In the genomic region with DNA sequence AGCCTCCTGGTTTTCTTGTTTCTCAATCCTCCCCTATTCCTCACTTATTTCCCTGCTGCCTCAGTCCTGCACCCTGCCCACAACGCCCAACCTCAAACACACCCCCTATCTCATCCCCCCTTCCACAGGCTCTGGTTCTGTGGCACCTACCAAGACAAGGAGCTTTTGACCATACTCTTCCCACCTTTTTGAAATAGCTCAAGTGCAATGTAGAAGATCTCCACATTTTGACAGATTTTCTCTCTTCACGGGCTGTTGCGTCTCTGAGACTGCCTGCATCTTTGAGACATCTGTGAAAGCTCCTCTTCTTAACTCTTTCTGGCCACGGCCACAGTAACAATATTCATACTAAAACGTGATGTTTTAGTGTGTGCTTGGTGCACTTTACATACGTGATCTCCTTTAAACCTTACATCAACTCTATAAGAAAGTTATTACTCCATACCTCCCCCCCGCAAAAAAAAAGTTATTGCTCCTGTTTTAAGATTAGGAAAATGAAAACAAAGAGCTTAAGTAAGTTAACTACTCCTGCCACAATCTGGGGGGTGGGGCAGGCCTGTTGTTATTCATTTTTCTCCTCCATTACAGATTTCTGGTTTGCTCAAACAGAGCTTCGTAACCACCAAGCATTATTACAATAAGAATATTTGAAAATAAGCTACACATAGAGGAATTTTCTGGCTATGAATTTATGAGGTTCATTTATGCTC, we compare ENCODE assay signal across 1 cellular context.
TF ChIP-seq lines count a peak whose summit lies in the region.

No MANE protein-coding gene starts in this region.

TF ChIP-seq in K562, 482 proteins besides CTCF, POLR2A, EP300 and RAD21 (continued from another document and continues in another):
- TF ChIP-seq, protein P1, sequence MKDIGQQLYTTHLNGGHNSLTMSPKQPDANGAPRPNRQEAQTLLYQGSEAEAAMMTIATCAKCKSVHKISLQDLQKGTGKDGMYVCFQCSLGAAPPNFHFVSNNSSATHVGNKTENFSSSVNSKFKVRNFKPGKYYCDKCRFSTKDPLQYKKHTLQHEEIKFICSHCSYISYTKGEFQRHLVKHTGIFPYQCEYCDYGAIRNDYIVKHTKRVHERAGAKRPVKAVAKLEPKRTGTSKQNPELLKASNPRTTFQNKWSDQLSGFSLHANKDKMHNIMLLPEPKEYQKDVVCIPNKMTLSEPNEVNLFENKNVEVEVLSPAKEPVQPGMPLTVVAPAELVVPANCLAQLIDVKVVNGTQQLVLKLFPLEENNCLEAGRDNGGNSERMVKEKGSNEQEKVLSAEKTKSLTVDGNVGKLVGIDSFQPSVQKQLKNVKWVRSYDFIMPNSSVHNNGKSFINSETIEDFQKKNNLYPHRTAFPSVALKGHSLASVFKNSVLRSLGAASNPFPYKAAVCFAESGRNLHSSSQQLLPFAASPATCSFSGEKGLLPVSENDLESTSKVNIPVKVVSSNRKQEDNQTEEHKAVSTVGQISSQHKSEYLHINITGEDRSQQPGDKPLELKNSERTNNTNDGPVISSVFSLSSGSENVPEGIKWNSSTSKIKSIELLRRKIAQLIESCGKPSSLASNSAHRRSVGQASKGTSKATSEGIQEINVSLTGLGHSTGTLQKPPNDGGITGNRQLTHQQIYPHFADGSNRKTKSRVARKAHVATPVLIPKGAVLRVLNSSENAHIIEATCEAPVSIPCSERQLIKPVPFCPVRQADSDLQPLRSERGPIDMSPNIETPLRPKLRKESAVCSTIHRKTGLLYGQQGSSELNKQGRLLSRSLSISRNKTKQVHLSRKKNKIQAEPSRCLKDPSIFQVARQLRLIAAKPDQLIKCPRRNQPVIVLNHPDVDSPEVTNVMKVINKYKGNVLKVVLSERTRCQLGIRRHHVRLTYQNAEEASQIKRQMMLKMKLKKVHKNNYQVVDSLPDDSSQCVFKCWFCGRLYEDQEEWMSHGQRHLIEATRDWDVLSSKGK (CRISPR knock-in tag; IDR thresholded peaks at IDR 0.05): no peak
- TF ChIP-seq SREBF1 (IDR thresholded peaks at IDR 0.05; ENCODE audit: borderline replicate concordance, low read depth, low read length) (no peak), BRCA1 (IDR thresholded peaks at IDR 0.05) (no peak), BRCA1 (CRISPR knock-in tag; IDR thresholded peaks at IDR 0.05) (no peak), ZNF766 (CRISPR knock-in tag; conservative IDR thresholded peaks at IDR 0.05) (no peak), MTA1 (IDR thresholded peaks at IDR 0.05; ENCODE audit: borderline replicate concordance) (peak; percentile 38; the same call in 1 of the 2 replicates), OTX1 (CRISPR knock-in tag; IDR thresholded peaks at IDR 0.05) (no peak), ZNF253 (CRISPR knock-in tag; conservative IDR thresholded peaks at IDR 0.05) (no peak), SAP30 (IDR thresholded peaks at IDR 0.05; ENCODE audit: borderline replicate concordance, insufficient read depth, low read depth, low read length, poor library complexity, severe bottlenecking) (no peak), CHD1 (IDR thresholded peaks at IDR 0.05; ENCODE audit: low read length) (no peak), ATF7 (IDR thresholded peaks at IDR 0.05) (no peak; the same call in 1 of the 2 replicates), RFX5 (IDR thresholded peaks at IDR 0.05; ENCODE audit: low read depth, low read length) (no peak), NBN (IDR thresholded peaks at IDR 0.05; ENCODE audit: low read depth) (peak; percentile 70; the same call in 1 of the 2 replicates), TCF7L2 (IDR thresholded peaks at IDR 0.05; ENCODE audit: low read depth, low read length) (no peak), ZNF76 (CRISPR knock-in tag; IDR thresholded peaks at IDR 0.05; ENCODE audit: borderline replicate concordance) (no peak), POLR3G (IDR thresholded peaks at IDR 0.05; ENCODE audit: extremely low read depth, insufficient read length, insufficient replicate concordance) (no peak), ZNF444 (CRISPR knock-in tag; IDR thresholded peaks at IDR 0.05) (no peak), THRAP3 (IDR thresholded peaks at IDR 0.05; ENCODE audit: borderline replicate concordance) (no peak), GABPB2 (CRISPR knock-in tag; conservative IDR thresholded peaks at IDR 0.05) (no peak), ZNF408 (CRISPR knock-in tag; IDR thresholded peaks at IDR 0.05; ENCODE audit: low read depth) (no peak), DACH1 (IDR thresholded peaks at IDR 0.05; ENCODE audit: partially characterized antibody) (no peak), ZC3H11A (IDR thresholded peaks at IDR 0.05; ENCODE audit: low read depth, low read length) (no peak), FOXJ2 (tag; IDR thresholded peaks at IDR 0.05) (no peak), NFYB (IDR thresholded peaks at IDR 0.05; ENCODE audit: extremely low read depth, insufficient read length) (no peak), FIP1L1 (IDR thresholded peaks at IDR 0.05; ENCODE audit: low read depth, low read length, poor library complexity, severe bottlenecking) (no peak), PHF20 (IDR thresholded peaks at IDR 0.05; ENCODE audit: partially characterized antibody) (no peak), KHSRP (IDR thresholded peaks at IDR 0.05) (no peak), NR2C1 (IDR thresholded peaks at IDR 0.05) (no peak), NR2C1 (tag; IDR thresholded peaks at IDR 0.05) (no peak), BCOR (IDR thresholded peaks at IDR 0.05) (no peak), ZKSCAN8 (CRISPR knock-in tag; IDR thresholded peaks at IDR 0.05) (no peak), CHD4 (IDR thresholded peaks at IDR 0.05; ENCODE audit: insufficient read depth, insufficient replicate concordance, low read depth, low read length, poor library complexity, severe bottlenecking) (no peak), ZNF121 (CRISPR knock-in tag; conservative IDR thresholded peaks at IDR 0.05) (no peak), RBFOX2 (IDR thresholded peaks at IDR 0.05; ENCODE audit: low read depth, low read length) (no peak), TCF3 (CRISPR knock-in tag; IDR thresholded peaks at IDR 0.05) (no peak), ARNT (IDR thresholded peaks at IDR 0.05) (peak in 1 of 2 experiments; percentile 31; a peak in 1 of 4 replicates), SPI1 (IDR thresholded peaks at IDR 0.05; ENCODE audit: borderline replicate concordance, low read depth, low read length) (no peak), COPS2 (conservative IDR thresholded peaks at IDR 0.05) (no peak), KLF16 (IDR thresholded peaks at IDR 0.05) (no peak), CBX5 (IDR thresholded peaks at IDR 0.05; ENCODE audit: borderline replicate concordance, low read depth) (no peak)
- TF ChIP-seq, protein P2, sequence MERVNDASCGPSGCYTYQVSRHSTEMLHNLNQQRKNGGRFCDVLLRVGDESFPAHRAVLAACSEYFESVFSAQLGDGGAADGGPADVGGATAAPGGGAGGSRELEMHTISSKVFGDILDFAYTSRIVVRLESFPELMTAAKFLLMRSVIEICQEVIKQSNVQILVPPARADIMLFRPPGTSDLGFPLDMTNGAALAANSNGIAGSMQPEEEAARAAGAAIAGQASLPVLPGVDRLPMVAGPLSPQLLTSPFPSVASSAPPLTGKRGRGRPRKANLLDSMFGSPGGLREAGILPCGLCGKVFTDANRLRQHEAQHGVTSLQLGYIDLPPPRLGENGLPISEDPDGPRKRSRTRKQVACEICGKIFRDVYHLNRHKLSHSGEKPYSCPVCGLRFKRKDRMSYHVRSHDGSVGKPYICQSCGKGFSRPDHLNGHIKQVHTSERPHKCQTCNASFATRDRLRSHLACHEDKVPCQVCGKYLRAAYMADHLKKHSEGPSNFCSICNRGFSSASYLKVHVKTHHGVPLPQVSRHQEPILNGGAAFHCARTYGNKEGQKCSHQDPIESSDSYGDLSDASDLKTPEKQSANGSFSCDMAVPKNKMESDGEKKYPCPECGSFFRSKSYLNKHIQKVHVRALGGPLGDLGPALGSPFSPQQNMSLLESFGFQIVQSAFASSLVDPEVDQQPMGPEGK (CRISPR knock-in tag; IDR thresholded peaks at IDR 0.05; ENCODE audit: borderline replicate concordance): no peak
- TF ChIP-seq, protein P3, sequence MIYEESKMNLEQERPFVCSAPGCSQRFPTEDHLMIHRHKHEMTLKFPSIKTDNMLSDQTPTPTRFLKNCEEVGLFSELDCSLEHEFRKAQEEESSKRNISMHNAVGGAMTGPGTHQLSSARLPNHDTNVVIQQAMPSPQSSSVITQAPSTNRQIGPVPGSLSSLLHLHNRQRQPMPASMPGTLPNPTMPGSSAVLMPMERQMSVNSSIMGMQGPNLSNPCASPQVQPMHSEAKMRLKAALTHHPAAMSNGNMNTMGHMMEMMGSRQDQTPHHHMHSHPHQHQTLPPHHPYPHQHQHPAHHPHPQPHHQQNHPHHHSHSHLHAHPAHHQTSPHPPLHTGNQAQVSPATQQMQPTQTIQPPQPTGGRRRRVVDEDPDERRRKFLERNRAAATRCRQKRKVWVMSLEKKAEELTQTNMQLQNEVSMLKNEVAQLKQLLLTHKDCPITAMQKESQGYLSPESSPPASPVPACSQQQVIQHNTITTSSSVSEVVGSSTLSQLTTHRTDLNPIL (CRISPR knock-in tag; IDR thresholded peaks at IDR 0.05): no peak
- TF ChIP-seq, protein P4, sequence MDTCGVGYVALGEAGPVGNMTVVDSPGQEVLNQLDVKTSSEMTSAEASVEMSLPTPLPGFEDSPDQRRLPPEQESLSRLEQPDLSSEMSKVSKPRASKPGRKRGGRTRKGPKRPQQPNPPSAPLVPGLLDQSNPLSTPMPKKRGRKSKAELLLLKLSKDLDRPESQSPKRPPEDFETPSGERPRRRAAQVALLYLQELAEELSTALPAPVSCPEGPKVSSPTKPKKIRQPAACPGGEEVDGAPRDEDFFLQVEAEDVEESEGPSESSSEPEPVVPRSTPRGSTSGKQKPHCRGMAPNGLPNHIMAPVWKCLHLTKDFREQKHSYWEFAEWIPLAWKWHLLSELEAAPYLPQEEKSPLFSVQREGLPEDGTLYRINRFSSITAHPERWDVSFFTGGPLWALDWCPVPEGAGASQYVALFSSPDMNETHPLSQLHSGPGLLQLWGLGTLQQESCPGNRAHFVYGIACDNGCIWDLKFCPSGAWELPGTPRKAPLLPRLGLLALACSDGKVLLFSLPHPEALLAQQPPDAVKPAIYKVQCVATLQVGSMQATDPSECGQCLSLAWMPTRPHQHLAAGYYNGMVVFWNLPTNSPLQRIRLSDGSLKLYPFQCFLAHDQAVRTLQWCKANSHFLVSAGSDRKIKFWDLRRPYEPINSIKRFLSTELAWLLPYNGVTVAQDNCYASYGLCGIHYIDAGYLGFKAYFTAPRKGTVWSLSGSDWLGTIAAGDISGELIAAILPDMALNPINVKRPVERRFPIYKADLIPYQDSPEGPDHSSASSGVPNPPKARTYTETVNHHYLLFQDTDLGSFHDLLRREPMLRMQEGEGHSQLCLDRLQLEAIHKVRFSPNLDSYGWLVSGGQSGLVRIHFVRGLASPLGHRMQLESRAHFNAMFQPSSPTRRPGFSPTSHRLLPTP (IDR thresholded peaks at IDR 0.05; ENCODE audit: borderline replicate concordance, extremely low read depth, insufficient read length): no peak
- TF ChIP-seq, protein P5, sequence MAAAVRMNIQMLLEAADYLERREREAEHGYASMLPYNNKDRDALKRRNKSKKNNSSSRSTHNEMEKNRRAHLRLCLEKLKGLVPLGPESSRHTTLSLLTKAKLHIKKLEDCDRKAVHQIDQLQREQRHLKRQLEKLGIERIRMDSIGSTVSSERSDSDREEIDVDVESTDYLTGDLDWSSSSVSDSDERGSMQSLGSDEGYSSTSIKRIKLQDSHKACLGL (CRISPR knock-in tag; IDR thresholded peaks at IDR 0.05; ENCODE audit: borderline replicate concordance, poor library complexity, severe bottlenecking): no peak
- TF ChIP-seq, protein P6, sequence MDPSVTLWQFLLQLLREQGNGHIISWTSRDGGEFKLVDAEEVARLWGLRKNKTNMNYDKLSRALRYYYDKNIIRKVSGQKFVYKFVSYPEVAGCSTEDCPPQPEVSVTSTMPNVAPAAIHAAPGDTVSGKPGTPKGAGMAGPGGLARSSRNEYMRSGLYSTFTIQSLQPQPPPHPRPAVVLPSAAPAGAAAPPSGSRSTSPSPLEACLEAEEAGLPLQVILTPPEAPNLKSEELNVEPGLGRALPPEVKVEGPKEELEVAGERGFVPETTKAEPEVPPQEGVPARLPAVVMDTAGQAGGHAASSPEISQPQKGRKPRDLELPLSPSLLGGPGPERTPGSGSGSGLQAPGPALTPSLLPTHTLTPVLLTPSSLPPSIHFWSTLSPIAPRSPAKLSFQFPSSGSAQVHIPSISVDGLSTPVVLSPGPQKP (CRISPR knock-in tag; IDR thresholded peaks at IDR 0.05): no peak
- TF ChIP-seq, protein P7, sequence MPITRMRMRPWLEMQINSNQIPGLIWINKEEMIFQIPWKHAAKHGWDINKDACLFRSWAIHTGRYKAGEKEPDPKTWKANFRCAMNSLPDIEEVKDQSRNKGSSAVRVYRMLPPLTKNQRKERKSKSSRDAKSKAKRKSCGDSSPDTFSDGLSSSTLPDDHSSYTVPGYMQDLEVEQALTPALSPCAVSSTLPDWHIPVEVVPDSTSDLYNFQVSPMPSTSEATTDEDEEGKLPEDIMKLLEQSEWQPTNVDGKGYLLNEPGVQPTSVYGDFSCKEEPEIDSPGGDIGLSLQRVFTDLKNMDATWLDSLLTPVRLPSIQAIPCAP (CRISPR knock-in tag; IDR thresholded peaks at IDR 0.05; ENCODE audit: borderline replicate concordance): no peak
- TF ChIP-seq, protein P8, sequence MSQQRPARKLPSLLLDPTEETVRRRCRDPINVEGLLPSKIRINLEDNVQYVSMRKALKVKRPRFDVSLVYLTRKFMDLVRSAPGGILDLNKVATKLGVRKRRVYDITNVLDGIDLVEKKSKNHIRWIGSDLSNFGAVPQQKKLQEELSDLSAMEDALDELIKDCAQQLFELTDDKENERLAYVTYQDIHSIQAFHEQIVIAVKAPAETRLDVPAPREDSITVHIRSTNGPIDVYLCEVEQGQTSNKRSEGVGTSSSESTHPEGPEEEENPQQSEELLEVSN (IDR thresholded peaks at IDR 0.05; ENCODE audit: borderline replicate concordance in 1 of 2, extremely low read depth in 1 of 2, insufficient read depth in 1 of 2, insufficient read length in 1 of 2, low read depth in 1 of 2, low read length in 1 of 2, poor library complexity in 1 of 2, severe bottlenecking in 1 of 2): no peak
- TF ChIP-seq, protein P9, sequence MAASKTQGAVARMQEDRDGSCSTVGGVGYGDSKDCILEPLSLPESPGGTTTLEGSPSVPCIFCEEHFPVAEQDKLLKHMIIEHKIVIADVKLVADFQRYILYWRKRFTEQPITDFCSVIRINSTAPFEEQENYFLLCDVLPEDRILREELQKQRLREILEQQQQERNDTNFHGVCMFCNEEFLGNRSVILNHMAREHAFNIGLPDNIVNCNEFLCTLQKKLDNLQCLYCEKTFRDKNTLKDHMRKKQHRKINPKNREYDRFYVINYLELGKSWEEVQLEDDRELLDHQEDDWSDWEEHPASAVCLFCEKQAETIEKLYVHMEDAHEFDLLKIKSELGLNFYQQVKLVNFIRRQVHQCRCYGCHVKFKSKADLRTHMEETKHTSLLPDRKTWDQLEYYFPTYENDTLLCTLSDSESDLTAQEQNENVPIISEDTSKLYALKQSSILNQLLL (CRISPR knock-in tag; IDR thresholded peaks at IDR 0.05; ENCODE audit: borderline replicate concordance): no peak
- TF ChIP-seq, protein P10, sequence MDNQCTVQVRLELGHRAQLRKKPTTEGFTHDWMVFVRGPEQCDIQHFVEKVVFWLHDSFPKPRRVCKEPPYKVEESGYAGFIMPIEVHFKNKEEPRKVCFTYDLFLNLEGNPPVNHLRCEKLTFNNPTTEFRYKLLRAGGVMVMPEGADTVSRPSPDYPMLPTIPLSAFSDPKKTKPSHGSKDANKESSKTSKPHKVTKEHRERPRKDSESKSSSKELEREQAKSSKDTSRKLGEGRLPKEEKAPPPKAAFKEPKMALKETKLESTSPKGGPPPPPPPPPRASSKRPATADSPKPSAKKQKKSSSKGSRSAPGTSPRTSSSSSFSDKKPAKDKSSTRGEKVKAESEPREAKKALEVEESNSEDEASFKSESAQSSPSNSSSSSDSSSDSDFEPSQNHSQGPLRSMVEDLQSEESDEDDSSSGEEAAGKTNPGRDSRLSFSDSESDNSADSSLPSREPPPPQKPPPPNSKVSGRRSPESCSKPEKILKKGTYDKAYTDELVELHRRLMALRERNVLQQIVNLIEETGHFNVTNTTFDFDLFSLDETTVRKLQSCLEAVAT (IDR thresholded peaks at IDR 0.05): peak; percentile 22 to 74; a peak in 2 of 4 replicates
